Comparison of ENCODE assay signal across 10 cellular contexts in the genomic region with DNA sequence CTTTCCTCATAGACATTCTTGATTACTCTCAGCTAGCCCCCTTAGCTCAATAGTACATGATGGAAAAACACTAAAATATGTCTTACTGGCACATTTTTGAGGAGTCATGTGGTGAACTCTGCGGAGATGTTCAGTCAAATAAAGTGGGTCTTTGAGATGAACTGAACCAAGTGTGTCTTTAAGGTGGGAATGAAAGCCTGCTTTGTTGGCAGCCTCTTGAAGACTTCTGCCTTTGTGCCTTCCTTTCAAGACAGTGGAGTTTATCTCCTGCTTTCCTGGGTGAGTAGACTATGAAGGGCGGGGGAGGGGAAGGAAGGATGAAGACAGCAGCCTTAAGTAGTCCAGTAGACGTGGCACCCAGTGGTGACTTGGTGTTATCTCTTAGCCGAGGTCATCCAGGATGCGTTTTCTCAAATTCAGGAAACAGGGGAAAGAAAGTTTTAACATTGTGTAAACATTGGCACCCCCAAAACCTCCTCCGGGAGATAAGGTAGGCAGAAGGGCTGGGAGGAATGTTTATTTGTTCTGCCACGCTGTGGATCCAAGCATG.
"Had no signal": no experiment of that assay in that cellular context is flagged by ENCODE, and none has a peak within 500 bp of the region (broad histone marks: within the 10 kb centered on the region; RNA-seq: fewer than 3 reads in every experiment).

No MANE protein-coding gene starts in this region.

- ATAC-seq: right cardiac atrium had no signal

- H3K9me3 Mint-ChIP-seq: activated naive CD4-positive, alpha-beta T cell treated with anti-CD3 and anti-CD28 coated beads, Interleukin-2, amount 50 U/mL, for 24 hours; natural killer cell had no signal

- H3K4me3 Mint-ChIP-seq: activated naive CD4-positive, alpha-beta T cell treated with anti-CD3 and anti-CD28 coated beads, Interleukin-2, amount 50 U/mL, for 24 hours; natural killer cell had no signal

- DNase-seq: activated CD4-positive, alpha-beta T cell treated with anti-CD3 and anti-CD28 coated beads, Interleukin-2, amount 50 U/mL, for 48 hours; activated effector memory CD4-positive, alpha-beta T cell treated with Interleukin-2 at 50 U/mL for 16 hours; adrenal gland; left ventricle myocardium inferior; natural killer cell; right cardiac atrium; stimulated activated CD4-positive, alpha-beta T cell treated with anti-CD3 and anti-CD28 coated beads, Interleukin-4, amount 100 ng/mL, for 24 hours; stimulated activated naive CD4-positive, alpha-beta T cell; WERI-Rb-1 had no signal

- H3K36me3 Mint-ChIP-seq: natural killer cell had no signal

- H3K27me3 Mint-ChIP-seq: activated naive CD4-positive, alpha-beta T cell treated with anti-CD3 and anti-CD28 coated beads, Interleukin-2, amount 50 U/mL, for 24 hours had no signal
